In genomic region chr1:235504122-235504493, GRCh38 we compare ENCODE assay signal across 8 cellular contexts. TPM values are rescaled to one million over a fixed set of nuclear protein-coding genes. Genes with fewer than 3 reads are reported as not detected.
A peak's percentile ranks its signal among the peaks of the same experiment; 100 is the strongest.
DNase-seq lines count a peak whose midpoint lies in the region; ATAC-seq and TF ChIP-seq lines count a peak whose summit lies in the region.

Gene B3GALNT2 (minus strand): TSS chr1:235504452. CDS start chr1:235504252, 200 bp downstream.

- peak within 1 kb of the TSS; percentile 94 to 99 (median 98) for H3K27ac Mint-ChIP-seq in CD14-positive monocyte
- H3K27ac Mint-ChIP-seq in stimulated activated naive B cell treated with anti-CD40 and anti-IgM and Interleukin-4, amounts not matched to agents 10 μg/mL and 1 μg/mL and 100 μg/mL, for 72 hours: peak within 1 kb of the TSS; percentile 98

- no peaks in the 10 kb centered on the region for H3K9me3 ChIP-seq in iPS-20b (ENCODE audit: insufficient read depth, low read depth, low read length)

- peaks cover 0 to 2% (median 0%) of the 10 kb centered on the region in 3 donors for H3K27me3 Mint-ChIP-seq in CD14-positive monocyte (ENCODE audit: low read depth in 3 of 3)
- no peaks in the 10 kb centered on the region for H3K27me3 Mint-ChIP-seq in stimulated activated naive B cell treated with anti-CD40 and anti-IgM and Interleukin-4, amounts not matched to agents 10 μg/mL and 1 μg/mL and 100 μg/mL, for 72 hours

- intact Hi-C loops in CD14-positive monocyte (cut with micrococcal nuclease): loop anchor here (5.0 to 10.0 kb wide), 3 partner anchors 177 to 1291 kb away; partner anchors contain the start of genes ARID4B (in 2 of the 2), GGPS1 (in 2 of the 2) and MTR (in 1 of the 2)

- ATAC-seq in GM19438 (IDR thresholded peaks at IDR 0.05; ENCODE audit: low read depth, unreplicated experiment): peak; percentile 34
- ATAC-seq in HG03469 (IDR thresholded peaks at IDR 0.05; ENCODE audit: unreplicated experiment): peak; percentile 23
- peak; percentile 71 to 75 for ATAC-seq in stimulated activated naive B cell treated with anti-CD40 and anti-IgM and Interleukin-4, amounts not matched to agents 10 μg/mL and 1 μg/mL and 100 μg/mL, for 72 hours (replicated peaks)

- H3K27me3 ChIP-seq in iPS-20b (ENCODE audit: insufficient read depth, low read length): no peaks in the 10 kb centered on the region

- H3K36me3 Mint-ChIP-seq in CD14-positive monocyte: no peaks in the 10 kb centered on the region
- peaks cover 2 to 6% of the 10 kb centered on the region in 2 donors for H3K36me3 Mint-ChIP-seq in stimulated activated naive B cell treated with anti-CD40 and anti-IgM and Interleukin-4, amounts not matched to agents 10 μg/mL and 1 μg/mL and 100 μg/mL, for 72 hours

- H3K27ac ChIP-seq in angular gyrus (ENCODE audit: low read depth, low read length) (peak within 1 kb of the TSS; percentile 97), iPS-20b (ENCODE audit: low read length) (peak within 1 kb of the TSS; percentile 78)

- peak within 1 kb of the TSS; percentile 98 for H3K9ac ChIP-seq in iPS-20b (ENCODE audit: low read depth, low read length)

- peaks cover 23% of the 10 kb centered on the region for H3K4me1 Mint-ChIP-seq in CD14-positive monocyte
- peaks cover 13 to 40% of the 10 kb centered on the region in 2 donors for H3K4me1 Mint-ChIP-seq in stimulated activated naive B cell treated with anti-CD40 and anti-IgM and Interleukin-4, amounts not matched to agents 10 μg/mL and 1 μg/mL and 100 μg/mL, for 72 hours

- DNase-seq in CD14-positive monocyte (ENCODE audit: low spot score) (no peak), DMS79 treated with DMSO at 0.1 percent for 48 hours (lab: John Stamatoyannopoulos, UW) (no peak)
- no peak for DNase-seq in stimulated activated naive B cell treated with anti-CD40 and anti-IgM and Interleukin-4, amounts not matched to agents 10 μg/mL and 1 μg/mL and 100 μg/mL, for 72 hours
- no peak for DNase-seq in central memory CD4-positive, alpha-beta T cell

- peak within 1 kb of the TSS; percentile 97 to 98 for H3K4me3 Mint-ChIP-seq in CD14-positive monocyte
- peak within 1 kb of the TSS; percentile 96 to 97 for H3K4me3 Mint-ChIP-seq in stimulated activated naive B cell treated with anti-CD40 and anti-IgM and Interleukin-4, amounts not matched to agents 10 μg/mL and 1 μg/mL and 100 μg/mL, for 72 hours

- no peaks in the 10 kb centered on the region for H3K36me3 ChIP-seq in iPS-20b (ENCODE audit: insufficient read depth, low read depth, low read length)

- TF ChIP-seq CTCF in CD14-positive monocyte (IDR thresholded peaks at IDR 0.05): no peak

- H3K4me3 ChIP-seq in iPS-20b (ENCODE audit: low read length): peak within 1 kb of the TSS; percentile 100

- no peaks in the 10 kb centered on the region for H3K9me3 Mint-ChIP-seq in CD14-positive monocyte
- H3K9me3 Mint-ChIP-seq in stimulated activated naive B cell treated with anti-CD40 and anti-IgM and Interleukin-4, amounts not matched to agents 10 μg/mL and 1 μg/mL and 100 μg/mL, for 72 hours: no peaks in the 10 kb centered on the region

- H3K4me1 ChIP-seq in iPS-20b (ENCODE audit: insufficient read depth, low read length): peaks cover 18% of the 10 kb centered on the region

RNA-seq across cellular contexts. Expression of gene B3GALNT2, which starts in this region (rescaled TPM):
- polyA plus RNA-seq in CD14-positive monocyte: 10 to 100 TPM in 1 of 2 donors, 1 to 10 TPM in 1; 8.9 to 10.4 TPM

Comparison
In these comparisons a context has a peak if more than half of its experiments do, and no peak if none do; other contexts are left out.
1. ATAC-seq: peak in every context shown above with its lines; median percentile 73 in stimulated activated naive B cell treated with anti-CD40 and anti-IgM and Interleukin-4, amounts not matched to agents 10 μg/mL and 1 μg/mL and 100 μg/mL, for 72 hours; 34 in GM19438; 23 in HG03469.